28 cellular contexts compared by ENCODE assay signal in the genomic region with DNA sequence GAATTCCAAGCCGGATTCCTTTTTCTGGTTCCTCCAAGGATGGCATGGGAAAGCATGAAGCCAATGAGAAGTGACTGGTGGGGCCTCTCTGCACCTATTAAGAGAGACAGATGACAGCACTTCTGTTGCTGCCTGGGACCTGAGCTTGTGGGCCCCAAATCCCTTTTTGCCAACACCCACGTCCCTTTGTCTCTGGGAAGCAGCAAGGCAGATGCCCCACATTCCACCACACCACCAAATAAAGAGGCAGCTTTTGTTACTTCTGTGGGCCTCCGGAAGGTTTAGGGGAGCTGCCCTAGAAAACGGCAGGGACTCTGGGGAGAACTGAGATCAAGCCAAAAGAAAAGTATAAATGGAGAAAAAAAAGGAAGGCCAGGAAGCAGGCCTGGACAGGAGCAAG. TPM values are rescaled to one million over a fixed set of nuclear protein-coding genes. Genes with fewer than 3 reads are reported as not detected.
"Had no signal": no experiment of that assay in that cellular context is flagged by ENCODE, and none has a peak within 500 bp of the region (broad histone marks: within the 10 kb centered on the region; RNA-seq: fewer than 3 reads in every experiment).

No MANE protein-coding gene starts in this region.

- H3K4me3 ChIP-seq: esophagus squamous epithelium, right lobe of liver, thoracic aorta, uterus had no signal

- H3K36me3 ChIP-seq: esophagus squamous epithelium, neutrophil, right lobe of liver, uterus, WERI-Rb-1 had no signal

- H3K27ac ChIP-seq: epithelial cell of prostate, esophagus squamous epithelium, neutrophil, right lobe of liver, thoracic aorta, uterus, WERI-Rb-1 had no signal

- DNase-seq: activated CD4-positive, alpha-beta memory T cell treated with anti-CD3 and anti-CD28 coated beads, Interleukin-2, amount 10 ng/mL, durations not matched to agents 7 days and 5 days; activated CD4-positive, alpha-beta T cell treated with anti-CD3 and anti-CD28 coated beads, Interleukin-2, amount 10 ng/mL, durations not matched to agents 24 days and 14 days; activated CD4-positive, CD25-positive, alpha-beta regulatory T cell treated with anti-CD3 and anti-CD28 coated beads, Interleukin-2, amount 50 U/mL, for 72 hours; activated CD8-positive, alpha-beta memory T cell treated with anti-CD3 and anti-CD28 coated beads, Interleukin-2, amount 50 U/mL, for 48 hours; activated gamma-delta T cell; activated naive CD4-positive, alpha-beta T cell treated with anti-CD3 and anti-CD28 coated beads, Interleukin-2, amount 10 ng/mL, durations not matched to agents 7 days and 5 days; activated naive CD8-positive, alpha-beta T cell treated with anti-CD3 and anti-CD28 coated beads, Interleukin-2, amount 10 ng/mL, durations not matched to agents 7 days and 5 days; activated T-cell treated with anti-CD3 and anti-CD28 coated beads, Interleukin-2, amount 50 U/mL, for 24 hours; dermis blood vessel endothelial cell; effector CD8-positive, alpha-beta T cell; esophagus squamous epithelium; foreskin melanocyte; immature natural killer cell; naive thymus-derived CD8-positive, alpha-beta T cell; right lobe of liver; stimulated activated CD4-positive, alpha-beta T cell treated with anti-CD3 and anti-CD28 coated beads, Interleukin-12 subunit alpha, Interleukin-12 subunit beta, amount 100 ng/mL, for 4 hours; stimulated activated CD4-positive, alpha-beta T cell treated with anti-CD3 and anti-CD28 coated beads, Interleukin-4, amount 100 ng/mL, for 1 hour; T-helper 9 cell; trophoblast cell; uterus; WERI-Rb-1 had no signal

- H3K9me3 ChIP-seq: esophagus squamous epithelium, neutrophil, right lobe of liver, thoracic aorta, uterus had no signal

- H3K4me3 Mint-ChIP-seq: activated CD4-positive, alpha-beta memory T cell treated with anti-CD3 and anti-CD28 coated beads, Interleukin-2, amount 10 ng/mL, durations not matched to agents 7 days and 5 days; activated CD4-positive, alpha-beta T cell treated with anti-CD3 and anti-CD28 coated beads, Interleukin-2, amount 10 ng/mL, durations not matched to agents 24 days and 14 days; activated naive CD4-positive, alpha-beta T cell treated with anti-CD3 and anti-CD28 coated beads, Interleukin-2, amount 10 ng/mL, durations not matched to agents 7 days and 5 days; activated naive CD8-positive, alpha-beta T cell treated with anti-CD3 and anti-CD28 coated beads, Interleukin-2, amount 10 ng/mL, durations not matched to agents 7 days and 5 days; activated T-cell treated with anti-CD3 and anti-CD28 coated beads, Interleukin-2, amount 50 U/mL, for 24 hours; central memory CD8-positive, alpha-beta T cell; immature natural killer cell; memory B cell; naive thymus-derived CD8-positive, alpha-beta T cell; stimulated activated naive CD8-positive, alpha-beta T cell treated with anti-CD3 and anti-CD28 coated beads, Interleukin-15, Interleukin-2, amounts not matched to agents 100 ng/mL and 50 ng/mL, for 24 hours; T-helper 1 cell treated with Interleukin-12 subunit alpha and Interleukin-12 subunit beta and Interleukin-4 antibody, amounts not matched to agents 30 μg/mL and 1 μg/mL, for 36 hours had no signal

- H3K27me3 ChIP-seq: right lobe of liver, uterus had no signal

- H3K27ac Mint-ChIP-seq: activated CD4-positive, alpha-beta memory T cell treated with anti-CD3 and anti-CD28 coated beads, Interleukin-2, amount 10 ng/mL, durations not matched to agents 7 days and 5 days; activated CD4-positive, alpha-beta T cell treated with anti-CD3 and anti-CD28 coated beads, Interleukin-2, amount 10 ng/mL, durations not matched to agents 24 days and 14 days; activated naive CD4-positive, alpha-beta T cell treated with anti-CD3 and anti-CD28 coated beads, Interleukin-2, amount 10 ng/mL, durations not matched to agents 7 days and 5 days; activated naive CD8-positive, alpha-beta T cell treated with anti-CD3 and anti-CD28 coated beads, Interleukin-2, amount 10 ng/mL, durations not matched to agents 7 days and 5 days; activated T-cell treated with anti-CD3 and anti-CD28 coated beads, Interleukin-2, amount 50 U/mL, for 24 hours; immature natural killer cell; memory B cell; stimulated activated naive CD8-positive, alpha-beta T cell treated with anti-CD3 and anti-CD28 coated beads, Interleukin-15, Interleukin-2, amounts not matched to agents 100 ng/mL and 50 ng/mL, for 24 hours; T-helper 1 cell treated with Interleukin-12 subunit alpha and Interleukin-12 subunit beta and Interleukin-4 antibody, amounts not matched to agents 30 μg/mL and 1 μg/mL, for 36 hours had no signal

- H3K36me3 Mint-ChIP-seq: activated naive CD4-positive, alpha-beta T cell treated with anti-CD3 and anti-CD28 coated beads, Interleukin-2, amount 10 ng/mL, durations not matched to agents 7 days and 5 days; activated naive CD8-positive, alpha-beta T cell treated with anti-CD3 and anti-CD28 coated beads, Interleukin-2, amount 10 ng/mL, durations not matched to agents 7 days and 5 days had no signal

- H3K9me3 Mint-ChIP-seq: activated CD4-positive, alpha-beta memory T cell treated with anti-CD3 and anti-CD28 coated beads, Interleukin-2, amount 10 ng/mL, durations not matched to agents 7 days and 5 days; activated CD4-positive, alpha-beta T cell treated with anti-CD3 and anti-CD28 coated beads, Interleukin-2, amount 10 ng/mL, durations not matched to agents 24 days and 14 days; activated naive CD4-positive, alpha-beta T cell treated with anti-CD3 and anti-CD28 coated beads, Interleukin-2, amount 10 ng/mL, durations not matched to agents 7 days and 5 days; activated naive CD8-positive, alpha-beta T cell treated with anti-CD3 and anti-CD28 coated beads, Interleukin-2, amount 10 ng/mL, durations not matched to agents 7 days and 5 days; activated T-cell treated with anti-CD3 and anti-CD28 coated beads, Interleukin-2, amount 50 U/mL, for 24 hours; central memory CD8-positive, alpha-beta T cell; immature natural killer cell; memory B cell; naive thymus-derived CD8-positive, alpha-beta T cell; stimulated activated naive CD8-positive, alpha-beta T cell treated with anti-CD3 and anti-CD28 coated beads, Interleukin-15, Interleukin-2, amounts not matched to agents 100 ng/mL and 50 ng/mL, for 24 hours; T-helper 1 cell treated with Interleukin-12 subunit alpha and Interleukin-12 subunit beta and Interleukin-4 antibody, amounts not matched to agents 30 μg/mL and 1 μg/mL, for 36 hours had no signal

- H3K27me3 Mint-ChIP-seq: central memory CD8-positive, alpha-beta T cell; naive thymus-derived CD8-positive, alpha-beta T cell had no signal

RNA-seq across cellular contexts. Expression of a gene that starts 19.5 kb away (rescaled TPM):
- polyA plus RNA-seq: immature natural killer cell had no signal

RNA-seq across cellular contexts. Expression of a gene that starts 35.1 kb away (rescaled TPM):
- polyA plus RNA-seq: immature natural killer cell had no signal
